Comparison of ENCODE assay signal across 14 cellular contexts in the genomic region with DNA sequence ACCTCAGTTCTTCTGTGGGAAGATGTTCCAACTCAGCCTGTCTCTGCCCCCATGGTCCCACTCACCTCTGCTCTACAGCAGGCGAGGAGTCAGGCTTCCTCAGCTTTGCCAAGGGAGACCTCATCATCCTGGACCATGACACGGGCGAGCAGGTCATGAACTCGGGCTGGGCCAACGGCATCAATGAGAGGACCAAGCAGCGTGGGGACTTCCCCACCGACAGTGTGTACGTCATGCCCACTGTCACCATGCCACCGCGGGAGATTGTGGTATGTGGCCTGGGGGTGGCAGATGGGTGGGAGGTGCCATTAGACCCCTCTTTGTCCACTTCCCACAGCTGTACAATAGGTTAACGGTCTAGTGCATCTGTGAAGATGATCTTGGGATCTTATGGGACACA.
"Had no signal": no experiment of that assay in that cellular context is flagged by ENCODE, and none has a peak within 500 bp of the region (broad histone marks: within the 10 kb centered on the region; RNA-seq: fewer than 3 reads in every experiment).

No MANE protein-coding gene starts in this region.

- H3K36me3 ChIP-seq: ascending aorta, breast epithelium, stomach had no signal

- H3K4me3 Mint-ChIP-seq: activated CD4-positive, alpha-beta T cell treated with anti-CD3 and anti-CD28 coated beads, Interleukin-2, amount 10 ng/mL, durations not matched to agents 7 days and 5 days; effector memory CD8-positive, alpha-beta T cell; immature natural killer cell; nephron progenitor cell; T-helper 1 cell treated with Interleukin-12 subunit alpha and Interleukin-12 subunit beta and Interleukin-4 antibody, amounts not matched to agents 30 μg/mL and 1 μg/mL, for 36 hours had no signal

- H3K36me3 Mint-ChIP-seq: immature natural killer cell had no signal

- H3K4me3 ChIP-seq: ascending aorta, breast epithelium, stomach had no signal

- H3K4me1 ChIP-seq: ascending aorta, breast epithelium, foreskin keratinocyte, stomach had no signal

- H3K9me3 ChIP-seq: ascending aorta, breast epithelium, stomach had no signal

- H3K27me3 ChIP-seq: ascending aorta, breast epithelium, foreskin keratinocyte, stomach had no signal

- H3K27ac Mint-ChIP-seq: activated CD4-positive, alpha-beta T cell treated with anti-CD3 and anti-CD28 coated beads, Interleukin-2, amount 10 ng/mL, durations not matched to agents 7 days and 5 days; immature natural killer cell; nephron progenitor cell; T-helper 1 cell treated with Interleukin-12 subunit alpha and Interleukin-12 subunit beta and Interleukin-4 antibody, amounts not matched to agents 30 μg/mL and 1 μg/mL, for 36 hours had no signal

- H3K27ac ChIP-seq: ascending aorta, breast epithelium, foreskin keratinocyte, stomach, WERI-Rb-1 had no signal

- H3K27me3 Mint-ChIP-seq: activated CD4-positive, alpha-beta T cell treated with anti-CD3 and anti-CD28 coated beads, Interleukin-2, amount 10 ng/mL, durations not matched to agents 7 days and 5 days had no signal

- H3K4me1 Mint-ChIP-seq: activated CD4-positive, alpha-beta T cell treated with anti-CD3 and anti-CD28 coated beads, Interleukin-2, amount 10 ng/mL, durations not matched to agents 7 days and 5 days; immature natural killer cell had no signal

- DNase-seq: activated CD4-positive, alpha-beta T cell treated with anti-CD3 and anti-CD28 coated beads, Interleukin-2, amount 10 ng/mL, durations not matched to agents 7 days and 5 days; activated gamma-delta T cell treated with Interleukin-2 at 50 U/mL for 16 hours; cerebellar nuclear complex; dermis blood vessel endothelial cell; effector memory CD8-positive, alpha-beta T cell; foreskin keratinocyte; immature natural killer cell; nephron progenitor cell; stimulated activated CD4-positive, alpha-beta T cell treated with anti-CD3 and anti-CD28 coated beads, Interleukin-1b, Interleukin-23, amount 100 ng/mL, for 48 hours had no signal

- H3K9me3 Mint-ChIP-seq: activated CD4-positive, alpha-beta T cell treated with anti-CD3 and anti-CD28 coated beads, Interleukin-2, amount 10 ng/mL, durations not matched to agents 7 days and 5 days; effector memory CD8-positive, alpha-beta T cell; immature natural killer cell; nephron progenitor cell; T-helper 1 cell treated with Interleukin-12 subunit alpha and Interleukin-12 subunit beta and Interleukin-4 antibody, amounts not matched to agents 30 μg/mL and 1 μg/mL, for 36 hours had no signal

- ATAC-seq: effector memory CD8-positive, alpha-beta T cell; foreskin keratinocyte had no signal
